Comparison of ENCODE assay signal across 26 cellular contexts in the genomic region with DNA sequence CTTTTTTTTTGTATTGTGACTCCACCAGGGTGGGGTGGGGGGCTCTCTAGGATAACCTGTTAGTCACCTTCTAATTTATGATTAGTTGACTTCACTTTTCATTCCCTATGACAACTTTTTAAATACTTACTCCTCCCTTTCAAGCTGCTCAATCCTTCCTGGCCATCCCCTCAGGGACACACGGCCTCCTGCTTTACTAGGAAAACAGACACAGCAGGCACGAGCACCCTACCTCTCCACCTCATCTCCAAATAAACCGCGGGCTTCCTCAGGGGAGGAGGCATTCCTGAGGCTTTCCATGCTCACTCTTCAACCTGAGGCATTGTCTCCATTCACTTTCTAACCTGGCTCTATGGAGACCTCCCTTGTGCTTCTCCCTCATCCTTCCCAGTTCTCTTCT. TPM values are rescaled to one million over a fixed set of nuclear protein-coding genes. Genes with fewer than 3 reads are reported as not detected.
"Had no signal": no experiment of that assay in that cellular context is flagged by ENCODE, and none has a peak within 500 bp of the region (broad histone marks: within the 10 kb centered on the region; RNA-seq: fewer than 3 reads in every experiment).

No MANE protein-coding gene starts in this region.

- H3K36me3 ChIP-seq: esophagus squamous epithelium, gastroesophageal sphincter, left ventricle myocardium inferior, ovary, stomach, thoracic aorta, transverse colon had no signal

- H3K36me3 Mint-ChIP-seq: naive thymus-derived CD4-positive, alpha-beta T cell had no signal

- H3K4me1 ChIP-seq: esophagus squamous epithelium, left ventricle myocardium inferior, transverse colon had no signal

- H3K27me3 Mint-ChIP-seq: dendritic cell treated with granulocyte-macrophage colony-stimulating factor and Interleukin-4, amounts not matched to agents 40 ng/mL and 50 ng/mL, for 4 days; progenitor cell of endocrine pancreas had no signal

- H3K27ac ChIP-seq: esophagus squamous epithelium, gastroesophageal sphincter, left ventricle myocardium inferior, ovary, stomach, thoracic aorta, transverse colon had no signal

- H3K4me3 ChIP-seq: esophagus squamous epithelium, gastroesophageal sphincter, left ventricle myocardium inferior, lung, ovary, stomach, thoracic aorta, transverse colon had no signal

- DNase-seq: effector memory CD8-positive, alpha-beta T cell; esophagus squamous epithelium; foreskin fibroblast; glutamatergic neuron; kidney; left cardiac atrium; left ventricle myocardium inferior; mesenchymal stem cell; naive thymus-derived CD4-positive, alpha-beta T cell; ovary; right cardiac atrium; small intestine; stimulated activated CD4-positive, alpha-beta T cell treated with anti-CD3 and anti-CD28 coated beads, Interleukin-12 subunit alpha, Interleukin-12 subunit beta, amount 100 ng/mL, for 4 hours; stimulated activated naive CD4-positive, alpha-beta T cell; stomach; substantia nigra; transverse colon had no signal

- ATAC-seq: effector memory CD8-positive, alpha-beta T cell; gastroesophageal sphincter; left cardiac atrium; naive thymus-derived CD4-positive, alpha-beta T cell; right cardiac atrium had no signal

- H3K4me3 Mint-ChIP-seq: dendritic cell treated with granulocyte-macrophage colony-stimulating factor and Interleukin-4, amounts not matched to agents 40 ng/mL and 50 ng/mL, for 4 days; effector memory CD8-positive, alpha-beta T cell; naive thymus-derived CD4-positive, alpha-beta T cell; neural crest cell had no signal

- H3K9me3 Mint-ChIP-seq: dendritic cell treated with granulocyte-macrophage colony-stimulating factor and Interleukin-4, amounts not matched to agents 40 ng/mL and 50 ng/mL, for 4 days; effector memory CD8-positive, alpha-beta T cell; naive thymus-derived CD4-positive, alpha-beta T cell; neural crest cell had no signal

- H3K27me3 ChIP-seq: esophagus squamous epithelium, gastroesophageal sphincter, ovary, stomach, transverse colon had no signal

- H3K27ac Mint-ChIP-seq: dendritic cell treated with granulocyte-macrophage colony-stimulating factor and Interleukin-4, amounts not matched to agents 40 ng/mL and 50 ng/mL, for 4 days; effector memory CD8-positive, alpha-beta T cell; naive thymus-derived CD4-positive, alpha-beta T cell had no signal

- H3K9me3 ChIP-seq: esophagus squamous epithelium, gastroesophageal sphincter, left ventricle myocardium inferior, ovary, stomach, thoracic aorta, transverse colon had no signal

RNA-seq across cellular contexts. Expression of a gene that starts 59.7 kb away (rescaled TPM):
- total RNA-seq: epithelial cell of proximal tubule; esophagus squamous epithelium; gastroesophageal sphincter; kidney; left ventricle myocardium inferior; mononuclear cell; naive thymus-derived CD4-positive, alpha-beta T cell; neural crest cell; thoracic aorta; urinary bladder had no signal
- polyA plus RNA-seq: naive thymus-derived CD4-positive, alpha-beta T cell; ovary had no signal
